12 cellular contexts compared by ENCODE assay signal in the genomic region with DNA sequence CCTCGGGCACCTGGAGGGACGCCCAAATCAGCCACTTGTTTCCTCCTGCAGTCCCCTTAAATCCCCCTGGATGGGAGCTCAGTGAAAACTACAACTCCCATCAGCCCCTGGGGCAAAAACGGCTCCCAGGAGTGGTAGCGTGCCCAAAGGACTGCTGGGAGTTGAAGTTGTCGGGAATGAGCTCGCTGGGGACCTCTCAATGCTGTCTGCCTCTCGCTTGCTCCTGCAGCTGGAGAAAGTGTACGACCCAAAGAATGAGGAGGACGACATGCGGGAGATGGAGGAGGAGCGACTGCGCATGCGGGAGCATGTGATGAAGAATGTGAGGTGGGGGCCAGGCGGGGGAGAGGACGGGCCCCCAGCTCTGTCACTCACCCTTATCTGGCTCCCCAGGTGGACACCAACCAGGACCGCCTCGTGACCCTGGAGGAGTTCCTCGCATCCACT. TPM values are rescaled to one million over a fixed set of nuclear protein-coding genes. Genes with fewer than 3 reads are reported as not detected.
A peak's percentile ranks its signal among the peaks of the same experiment; 100 is the strongest.
DNase-seq lines count a peak whose midpoint lies in the region; ATAC-seq, FAIRE-seq and TF ChIP-seq lines count a peak whose summit lies in the region.
"Had no signal": no experiment of that assay in that cellular context is flagged by ENCODE, and none has a peak within 500 bp of the region (broad histone marks: within the 10 kb centered on the region; RNA-seq: fewer than 3 reads in every experiment).

No MANE protein-coding gene starts in this region.

- H3K4me1 Mint-ChIP-seq in Caco-2 (ENCODE audit: low read depth, unreplicated experiment) (no peaks in the 10 kb centered on the region), T-helper 17 cell (peaks cover 5% of the 10 kb centered on the region)
- H3K4me1 Mint-ChIP-seq: nephron had no signal

- intact Hi-C loops in Caco-2 (cut with micrococcal nuclease; ENCODE audit: unreplicated experiment) (no loop called here), transverse colon (cut with DNase I; ENCODE audit: low total_unique reads) (no loop called here)

- BruUV-seq in Caco-2 (replicated peaks; lab: Mats Ljungman, UMichigan) = no TSS peak

- no peaks in the 10 kb centered on the region for H3K9me2 ChIP-seq in SU-DHL-6 (replicated peaks; ENCODE audit: insufficient read depth, low read length)

- H3K27ac ChIP-seq in SU-DHL-6 (ENCODE audit: low read depth, low read length) (peak overlapping the region; percentile 75), right atrium auricular region (no peak overlapping the region), transverse colon (no peak overlapping the region)
- H3K27ac ChIP-seq: heart right ventricle had no signal

- no peak overlapping the region for H2AFZ ChIP-seq in SU-DHL-6 (ENCODE audit: low read depth, low read length, severe bottlenecking)

- peak; percentile 39 for ATAC-seq in left lobe of liver
- no peak for ATAC-seq in T-helper 17 cell

- in situ Hi-C loops in transverse colon (cut with MboI; ENCODE audit: low pct_ligation_motif_present in 1 of 4, low pct_unique_long_range_greater_than_20kb in 1 of 4, low sequenced_read_pairs in 3 of 4) = no loop called here

- TF ChIP-seq CTCF in Caco-2 (IDR thresholded peaks at IDR 0.05; ENCODE audit: insufficient read depth in 1 of 2, low read depth in 1 of 2, low read length in 1 of 2, severe bottlenecking in 1 of 2, unreplicated experiment in 1 of 2) (no peak), SU-DHL-6 (IDR thresholded peaks at IDR 0.05; ENCODE audit: insufficient read depth, low read length, poor library complexity, severe bottlenecking) (no peak), right atrium auricular region (IDR thresholded peaks at IDR 0.05) (no peak), transverse colon (IDR thresholded peaks at IDR 0.05) (no peak)

- peak; percentile 62 to 64 for DNase-seq in Caco-2
- DNase-seq in GM19239 (ENCODE audit: insufficient read length, low spot score) = no peak
- DNase-seq in left lobe of liver (ENCODE audit: low spot score) = no peak
- no peak for DNase-seq in right atrium auricular region (ENCODE audit: low spot score)
- DNase-seq in T-helper 17 cell = no peak
- no peak for DNase-seq in transverse colon
- DNase-seq: activated CD8-positive, alpha-beta memory T cell treated with anti-CD3 and anti-CD28 coated beads, Interleukin-2, amount 50 U/mL, for 4 hours; heart right ventricle had no signal

- peak overlapping the region; percentile 14 for H3K27ac Mint-ChIP-seq in Caco-2 (ENCODE audit: unreplicated experiment)
- H3K27ac Mint-ChIP-seq in T-helper 17 cell = no peak overlapping the region
- H3K27ac Mint-ChIP-seq: nephron had no signal

- TF ChIP-seq EP300 in transverse colon (IDR thresholded peaks at IDR 0.05; ENCODE audit: low read depth) = no peak

- POLR2A ChIA-PET in Caco-2 (lab: Charles Lee) = interaction anchor here (0.5 to 1.1 kb wide), 5 partner anchors 15 to 158 kb away, joined by 3 to 9 read pairs (median 5); a partner anchor contains a TSS

- peak; percentile 45 for FAIRE-seq in GM19239 (lab: Jason Lieb, UNC)
- FAIRE-seq: H54 had no signal

- H3K4me3 Mint-ChIP-seq in Caco-2 (ENCODE audit: unreplicated experiment) (no peak overlapping the region), T-helper 17 cell (no peak overlapping the region)
- H3K4me3 Mint-ChIP-seq: nephron had no signal

- H3K36me3 Mint-ChIP-seq in Caco-2 (ENCODE audit: insufficient read depth, unreplicated experiment) (peaks cover 29% of the 10 kb centered on the region), T-helper 17 cell (ENCODE audit: low read depth) (peaks cover 4% of the 10 kb centered on the region)

- CTCF ChIA-PET in Caco-2 (lab: Charles Lee) = interaction anchor here (1.0 to 1.1 kb wide), 4 partner anchors 14 to 74 kb away, joined by 3 to 5 read pairs (median 3); a partner anchor contains a TSS

- TF ChIP-seq POLR2A in transverse colon (IDR thresholded peaks at IDR 0.05) = no peak

- H3K79me2 ChIP-seq in SU-DHL-6 (ENCODE audit: insufficient read depth, low read length) = no peaks in the 10 kb centered on the region

- H4K20me1 ChIP-seq in SU-DHL-6 (ENCODE audit: low read depth, low read length) = no peaks in the 10 kb centered on the region

- H3K36me3 ChIP-seq in Caco-2 (ENCODE audit: control insufficient read depth, insufficient read depth, low read length) (peaks cover 3% of the 10 kb centered on the region), SU-DHL-6 (ENCODE audit: low read length) (no peaks in the 10 kb centered on the region), right atrium auricular region (peaks cover 74% of the 10 kb centered on the region), transverse colon (peaks cover 0 to 38% (median 0%) of the 10 kb centered on the region in 4 donors)

- H3K4me1 ChIP-seq in Caco-2 (no peaks in the 10 kb centered on the region), right atrium auricular region (no peaks in the 10 kb centered on the region), transverse colon (no peaks in the 10 kb centered on the region)
- H3K4me1 ChIP-seq: heart right ventricle had no signal

- H3K27me3 Mint-ChIP-seq in Caco-2 (ENCODE audit: insufficient read depth, unreplicated experiment) = no peaks in the 10 kb centered on the region
- no peaks in the 10 kb centered on the region for H3K27me3 Mint-ChIP-seq in T-helper 17 cell

- peaks cover 7% of the 10 kb centered on the region; the same call in 1 of the 2 replicates for H3F3A ChIP-seq in SU-DHL-6 (ENCODE audit: insufficient read depth)

- H3K27me3 ChIP-seq in Caco-2 (replicated peaks; ENCODE audit: control insufficient read depth, insufficient read depth, low read length) = no peaks in the 10 kb centered on the region
- no peaks in the 10 kb centered on the region for H3K27me3 ChIP-seq in SU-DHL-6 (ENCODE audit: low read length)
- H3K27me3 ChIP-seq in right atrium auricular region = no peaks in the 10 kb centered on the region
- H3K27me3 ChIP-seq in transverse colon = no peaks in the 10 kb centered on the region
- H3K27me3 ChIP-seq: heart right ventricle had no signal

- H3K4me3 ChIP-seq in Caco-2 (ENCODE audit: low read depth, low read length) (no peak overlapping the region), SU-DHL-6 (ENCODE audit: insufficient read depth, low read length, poor library complexity, severe bottlenecking) (peak overlapping the region; percentile 15), right atrium auricular region (no peak overlapping the region), transverse colon (no peak overlapping the region)
- H3K4me3 ChIP-seq: heart right ventricle had no signal

- 91% methylated on average over 18 of the region's 18 CpGs; no CpG with 5 or more reads in 1 of the 2 donors for WGBS in transverse colon (ENCODE audit: low coverage in 1 of 2), 2 donors

- H3K4me2 ChIP-seq in SU-DHL-6 (ENCODE audit: low read depth, low read length, poor library complexity, severe bottlenecking) = peak overlapping the region; percentile 41

- peak overlapping the region; percentile 43 for H3K9ac ChIP-seq in SU-DHL-6 (ENCODE audit: low read length)

- no peaks in the 10 kb centered on the region for H3K9me3 Mint-ChIP-seq in Caco-2 (ENCODE audit: unreplicated experiment)
- H3K9me3 Mint-ChIP-seq: nephron had no signal

- H3K9me3 ChIP-seq in Caco-2 = no peaks in the 10 kb centered on the region
- no peaks in the 10 kb centered on the region for H3K9me3 ChIP-seq in SU-DHL-6 (ENCODE audit: insufficient read depth, low read length)
- no peaks in the 10 kb centered on the region for H3K9me3 ChIP-seq in right atrium auricular region
- H3K9me3 ChIP-seq in T-helper 17 cell (ENCODE audit: control insufficient read depth, low read length, poor library complexity, severe bottlenecking) = no peaks in the 10 kb centered on the region
- no peaks in the 10 kb centered on the region for H3K9me3 ChIP-seq in transverse colon
- H3K9me3 ChIP-seq: heart right ventricle had no signal

RNA-seq across cellular contexts. Expression of a gene that starts 14.7 kb away (rescaled TPM):
- total RNA-seq in Caco-2 (2022) (2.6 and 3.3 TPM in 2 replicates), left lobe of liver (0.23 TPM), right atrium auricular region (not detected), T-helper 17 cell (under 1 TPM; 0.50 to 0.86 TPM), transverse colon (1 to 10 TPM in 2 of 4 donors, not detected in 2; 3.4 to 4.9 TPM)
- total RNA-seq: cerebellum had no signal

RNA-seq across cellular contexts. Expression of a gene that starts 18.7 kb away (rescaled TPM):
- total RNA-seq in Caco-2 (2022) = 140 and 142 TPM in 2 replicates
- total RNA-seq in left lobe of liver = 300 TPM
- total RNA-seq in right atrium auricular region = 100 to 1,000 TPM; 347 to 411 TPM
- total RNA-seq in T-helper 17 cell = 100 to 1,000 TPM; 118 to 135 TPM
- 100 to 1,000 TPM; 135 to 196 (median 174) TPM for total RNA-seq in transverse colon

RNA-seq across cellular contexts. Expression of a gene that starts 20.3 kb away (rescaled TPM):
- total RNA-seq in Caco-2 (2022) = 0.61 and 1.1 TPM in 2 replicates
- total RNA-seq in left lobe of liver = not detected
- total RNA-seq in right atrium auricular region = not detected
- not detected for total RNA-seq in T-helper 17 cell
- total RNA-seq in transverse colon = not detected

RNA-seq across cellular contexts. Expression of a gene that starts 35.9 kb away (rescaled TPM):
- total RNA-seq in Caco-2 (2022) (107 and 110 TPM in 2 replicates), left lobe of liver (18.9 TPM), right atrium auricular region (10 to 100 TPM; 10.7 to 21.2 TPM), T-helper 17 cell (100 to 1,000 TPM in 1 of 2 donors, 10 to 100 TPM in 1; 89.2 to 104 TPM), transverse colon (100 to 1,000 TPM in 2 of 4 donors, 10 to 100 TPM in 2; 74.5 to 152 (median 112) TPM)

RNA-seq across cellular contexts. Expression of a gene that starts 46.3 kb away (rescaled TPM):
- 2,542 and 2,963 TPM in 2 replicates for total RNA-seq in Caco-2 (2022)
- 8,713 TPM for total RNA-seq in left lobe of liver
- total RNA-seq in right atrium auricular region = 1,000 to 10,000 TPM; 1,493 to 3,053 TPM
- 100 to 1,000 TPM; 612 to 898 TPM for total RNA-seq in T-helper 17 cell
- total RNA-seq in transverse colon = 1,000 to 10,000 TPM; 3,057 to 3,935 (median 3,837) TPM

Comparison
In these comparisons a context has a peak if more than half of its experiments do, and no peak if none do; other contexts are left out.
1. DNase-seq: peak in Caco-2 (2 of 2); none in GM19239 (single experiment), left lobe of liver (single experiment), right atrium auricular region (single experiment), T-helper 17 cell (0 of 3) and transverse colon (single experiment).